Comparison of ENCODE assay signal across 11 cellular contexts in genomic region chr18:10101729-10102128, GRCh38.
"Had no signal": no experiment of that assay in that cellular context is flagged by ENCODE, and none has a peak within 500 bp of the region (broad histone marks: within the 10 kb centered on the region; RNA-seq: fewer than 3 reads in every experiment).

No MANE protein-coding gene starts in this region.

- H2AFZ ChIP-seq: parathyroid adenoma had no signal

- ATAC-seq: activated T-helper 17 cell treated with anti-CD3 and anti-CD28 coated beads, Interleukin-2, amount 50 U/mL, for 72 hours; esophagus mucosa had no signal

- H3K4me1 Mint-ChIP-seq: activated T-helper 17 cell treated with anti-CD3 and anti-CD28 coated beads, Interleukin-2, amount 50 U/mL, for 72 hours had no signal

- H3K9ac ChIP-seq: parathyroid adenoma had no signal

- H3K27ac Mint-ChIP-seq: activated naive CD4-positive, alpha-beta T cell treated with anti-CD3 and anti-CD28 coated beads for 36 hours; activated T-helper 17 cell treated with anti-CD3 and anti-CD28 coated beads, Interleukin-2, amount 50 U/mL, for 72 hours; memory B cell; nephron progenitor cell had no signal

- H3K27ac ChIP-seq: brain microvascular endothelial cell, left ventricle myocardium inferior, parathyroid adenoma had no signal

- H3K4me3 Mint-ChIP-seq: activated naive CD4-positive, alpha-beta T cell treated with anti-CD3 and anti-CD28 coated beads for 36 hours; activated T-helper 17 cell treated with anti-CD3 and anti-CD28 coated beads, Interleukin-2, amount 50 U/mL, for 72 hours; memory B cell had no signal

- H3K36me3 ChIP-seq: brain microvascular endothelial cell, left ventricle myocardium inferior, tibial artery had no signal

- H3K4me3 ChIP-seq: tibial artery had no signal

- H3K27me3 ChIP-seq: brain microvascular endothelial cell, tibial artery had no signal

- DNase-seq: activated CD4-positive, alpha-beta T cell treated with anti-CD3 and anti-CD28 coated beads, Interleukin-2, amount 50 U/mL, for 1 hour; activated naive CD4-positive, alpha-beta T cell treated with anti-CD3 and anti-CD28 coated beads for 36 hours; activated T-cell treated with anti-CD3 and anti-CD28 coated beads for 4 hours; left ventricle myocardium inferior; nephron progenitor cell had no signal

- H3K4me1 ChIP-seq: parathyroid adenoma had no signal

- H3K79me2 ChIP-seq: parathyroid adenoma had no signal
